Comparison of ENCODE assay signal across 18 cellular contexts in genomic region chr6:162090734-162091133, GRCh38.
DNase-seq lines count a peak whose midpoint lies in the region; ATAC-seq and TF ChIP-seq lines count a peak whose summit lies in the region.
"Had no signal": no experiment of that assay in that cellular context is flagged by ENCODE, and none has a peak within 500 bp of the region (broad histone marks: within the 10 kb centered on the region; RNA-seq: fewer than 3 reads in every experiment).

No MANE protein-coding gene starts in this region.

- no peaks in the 10 kb centered on the region for H3K36me3 Mint-ChIP-seq in activated naive CD4-positive, alpha-beta T cell treated with anti-CD3 and anti-CD28 coated beads, Interleukin-2, amount 10 ng/mL, durations not matched to agents 7 days and 5 days
- H3K36me3 Mint-ChIP-seq in activated T-helper 1 cell treated with anti-CD3 and anti-CD28 coated beads, Interleukin-12 subunit alpha, Interleukin-12 subunit beta, Interleukin-2, Interleukin-4 antibody, amounts not matched to agents 30 ng/mL and 10 ng/mL and 1 ng/mL, durations not matched to agents 14 hours and 24 hours and 36 hours (ENCODE audit: low read depth) = no peaks in the 10 kb centered on the region
- H3K36me3 Mint-ChIP-seq: type B pancreatic cell had no signal

- H3K27ac Mint-ChIP-seq in activated naive CD4-positive, alpha-beta T cell treated with anti-CD3 and anti-CD28 coated beads, Interleukin-2, amount 10 ng/mL, durations not matched to agents 7 days and 5 days = no peak overlapping the region
- H3K27ac Mint-ChIP-seq in activated T-helper 1 cell treated with anti-CD3 and anti-CD28 coated beads, Interleukin-12 subunit alpha, Interleukin-12 subunit beta, Interleukin-2, Interleukin-4 antibody, amounts not matched to agents 30 ng/mL and 10 ng/mL and 1 ng/mL, durations not matched to agents 14 hours and 24 hours and 36 hours = no peak overlapping the region
- H3K27ac Mint-ChIP-seq: type B pancreatic cell had no signal

- CTCF ChIA-PET in activated naive CD4-positive, alpha-beta T cell treated with anti-CD3 and anti-CD28 coated beads, Interleukin-2, amount 10 ng/mL, durations not matched to agents 7 days and 5 days (lab: Charles Lee) = no interaction called here

- ATAC-seq in RWPE2 (ENCODE audit: low read depth) (peak; percentile 19; the same call in 1 of the 3 replicates), gastroesophageal sphincter (no peak)
- ATAC-seq: GM12878 had no signal

- H3K9me3 ChIP-seq in RWPE2 (ENCODE audit: severe bottlenecking) = no peaks in the 10 kb centered on the region
- H3K9me3 ChIP-seq in gastroesophageal sphincter = no peaks in the 10 kb centered on the region
- H3K9me3 ChIP-seq: stomach had no signal

- TF ChIP-seq POLR2A in gastroesophageal sphincter (IDR thresholded peaks at IDR 0.05) = no peak

- H3K4me1 ChIP-seq in RWPE2 (ENCODE audit: insufficient read depth, poor library complexity, severe bottlenecking) (no peaks in the 10 kb centered on the region), gastroesophageal sphincter (no peaks in the 10 kb centered on the region)
- H3K4me1 ChIP-seq: SJSA1, stomach had no signal

- TF ChIP-seq EP300 in gastroesophageal sphincter (IDR thresholded peaks at IDR 0.05) = no peak

- TF ChIP-seq CTCF in RWPE2 (IDR thresholded peaks at IDR 0.05; ENCODE audit: poor library complexity, severe bottlenecking) (no peak), gastroesophageal sphincter (IDR thresholded peaks at IDR 0.05) (no peak)

- H3K27me3 Mint-ChIP-seq in activated naive CD4-positive, alpha-beta T cell treated with anti-CD3 and anti-CD28 coated beads, Interleukin-2, amount 10 ng/mL, durations not matched to agents 7 days and 5 days = no peaks in the 10 kb centered on the region
- H3K27me3 Mint-ChIP-seq in activated T-helper 1 cell treated with anti-CD3 and anti-CD28 coated beads, Interleukin-12 subunit alpha, Interleukin-12 subunit beta, Interleukin-2, Interleukin-4 antibody, amounts not matched to agents 30 ng/mL and 10 ng/mL and 1 ng/mL, durations not matched to agents 14 hours and 24 hours and 36 hours (ENCODE audit: insufficient read depth) = no peaks in the 10 kb centered on the region
- H3K27me3 Mint-ChIP-seq: type B pancreatic cell had no signal

- no peak overlapping the region for H3K27ac ChIP-seq in RWPE2 (ENCODE audit: poor library complexity, severe bottlenecking)
- H3K27ac ChIP-seq in gastroesophageal sphincter = no peak overlapping the region
- H3K27ac ChIP-seq: SJSA1, stomach had no signal

- H3K36me3 ChIP-seq in RWPE2 (ENCODE audit: low read depth) = no peaks in the 10 kb centered on the region
- H3K36me3 ChIP-seq in gastroesophageal sphincter = no peaks in the 10 kb centered on the region
- H3K36me3 ChIP-seq: SJSA1, stomach had no signal

- peaks cover 7% of the 10 kb centered on the region for H3K9me3 Mint-ChIP-seq in activated naive CD4-positive, alpha-beta T cell treated with anti-CD3 and anti-CD28 coated beads, Interleukin-2, amount 10 ng/mL, durations not matched to agents 7 days and 5 days
- H3K9me3 Mint-ChIP-seq in activated T-helper 1 cell treated with anti-CD3 and anti-CD28 coated beads, Interleukin-12 subunit alpha, Interleukin-12 subunit beta, Interleukin-2, Interleukin-4 antibody, amounts not matched to agents 30 ng/mL and 10 ng/mL and 1 ng/mL, durations not matched to agents 14 hours and 24 hours and 36 hours = peaks cover 7% of the 10 kb centered on the region
- H3K9me3 Mint-ChIP-seq: type B pancreatic cell had no signal

- DNase-seq in AG20443 (ENCODE audit: low spot score) = peak; percentile 56
- no peak for DNase-seq in RWPE2 (ENCODE audit: low spot score)
- DNase-seq in fibroblast of gingiva (ENCODE audit: low read depth) = peak; percentile 93
- peak; percentile 54 for DNase-seq in non-pigmented ciliary epithelial cell (ENCODE audit: low read depth)
- DNase-seq in NCI-H2081 (lab: John Stamatoyannopoulos, UW) = no peak
- DNase-seq in activated naive CD4-positive, alpha-beta T cell treated with anti-CD3 and anti-CD28 coated beads, Interleukin-2, amount 10 ng/mL, durations not matched to agents 7 days and 5 days = no peak
- no peak for DNase-seq in activated T-helper 1 cell treated with anti-CD3 and anti-CD28 coated beads, Interleukin-12 subunit alpha, Interleukin-12 subunit beta, Interleukin-2, Interleukin-4 antibody, amounts not matched to agents 30 ng/mL and 10 ng/mL and 1 ng/mL, durations not matched to agents 14 hours and 24 hours and 36 hours (ENCODE audit: low spot score)
- DNase-seq: central memory CD4-positive, alpha-beta T cell; effector CD4-positive, alpha-beta T cell; KBM-7; NCI-H2029 treated with DMSO at 0.1 percent for 48 hours; NCI-H524 treated with DMSO at 0.1 percent for 48 hours; stomach; T-helper 9 cell had no signal

- H3K4me3 ChIP-seq in RWPE2 (ENCODE audit: severe bottlenecking) (no peak overlapping the region), gastroesophageal sphincter (no peak overlapping the region)
- H3K4me3 ChIP-seq: GM12878, SJSA1, stomach had no signal

- H3K27me3 ChIP-seq in RWPE2 (ENCODE audit: insufficient read depth, poor library complexity, severe bottlenecking) (no peaks in the 10 kb centered on the region), gastroesophageal sphincter (no peaks in the 10 kb centered on the region)
- H3K27me3 ChIP-seq: SJSA1, stomach had no signal

- no peak overlapping the region for H3K4me3 Mint-ChIP-seq in activated naive CD4-positive, alpha-beta T cell treated with anti-CD3 and anti-CD28 coated beads, Interleukin-2, amount 10 ng/mL, durations not matched to agents 7 days and 5 days
- no peak overlapping the region for H3K4me3 Mint-ChIP-seq in activated T-helper 1 cell treated with anti-CD3 and anti-CD28 coated beads, Interleukin-12 subunit alpha, Interleukin-12 subunit beta, Interleukin-2, Interleukin-4 antibody, amounts not matched to agents 30 ng/mL and 10 ng/mL and 1 ng/mL, durations not matched to agents 14 hours and 24 hours and 36 hours
- H3K4me3 Mint-ChIP-seq: type B pancreatic cell had no signal

- WGBS in gastroesophageal sphincter (ENCODE audit: low coverage in 1 of 2), 2 donors = 56 to 72% methylated on average over 2 of the region's 2 CpGs

- intact Hi-C loops in activated T-helper 1 cell treated with anti-CD3 and anti-CD28 coated beads, Interleukin-12 subunit alpha, Interleukin-12 subunit beta, Interleukin-2, Interleukin-4 antibody, amounts not matched to agents 30 ng/mL and 10 ng/mL and 1 ng/mL, durations not matched to agents 14 hours and 24 hours and 36 hours (cut with micrococcal nuclease) = no loop called here

- no peaks in the 10 kb centered on the region for H3K4me1 Mint-ChIP-seq in activated naive CD4-positive, alpha-beta T cell treated with anti-CD3 and anti-CD28 coated beads, Interleukin-2, amount 10 ng/mL, durations not matched to agents 7 days and 5 days
- H3K4me1 Mint-ChIP-seq in activated T-helper 1 cell treated with anti-CD3 and anti-CD28 coated beads, Interleukin-12 subunit alpha, Interleukin-12 subunit beta, Interleukin-2, Interleukin-4 antibody, amounts not matched to agents 30 ng/mL and 10 ng/mL and 1 ng/mL, durations not matched to agents 14 hours and 24 hours and 36 hours (ENCODE audit: low read depth) = no peaks in the 10 kb centered on the region

Comparison
In these comparisons a context has a peak if more than half of its experiments do, and no peak if none do; other contexts are left out.
1. DNase-seq: peak in AG20443 (single experiment), fibroblast of gingiva (single experiment) and non-pigmented ciliary epithelial cell (single experiment); none in RWPE2 (single experiment), NCI-H2081 (0 of 2), activated naive CD4-positive, alpha-beta T cell treated with anti-CD3 and anti-CD28 coated beads, Interleukin-2, amount 10 ng/mL, durations not matched to agents 7 days and 5 days (single experiment) and activated T-helper 1 cell treated with anti-CD3 and anti-CD28 coated beads, Interleukin-12 subunit alpha, Interleukin-12 subunit beta, Interleukin-2, Interleukin-4 antibody, amounts not matched to agents 30 ng/mL and 10 ng/mL and 1 ng/mL, durations not matched to agents 14 hours and 24 hours and 36 hours (single experiment).